ENCODE assay signal across 9 cellular contexts in genomic region chr18:76519156-76519549, GRCh38. TPM values are rescaled to one million over a fixed set of nuclear protein-coding genes. Genes with fewer than 3 reads are reported as not detected.
DNase-seq lines count a peak whose midpoint lies in the region; ATAC-seq and TF ChIP-seq lines count a peak whose summit lies in the region.
"Had no signal": no experiment of that assay in that cellular context is flagged by ENCODE, and none has a peak within 500 bp of the region (broad histone marks: within the 10 kb centered on the region; RNA-seq: fewer than 3 reads in every experiment).

No MANE protein-coding gene starts in this region.

- ATAC-seq in GM21367 (IDR thresholded peaks at IDR 0.05; ENCODE audit: unreplicated experiment) (no peak), HG02970 (IDR thresholded peaks at IDR 0.05; ENCODE audit: low FRiP score, unreplicated experiment) (no peak)

- H3K36me3 ChIP-seq in H7 (replicated peaks; ENCODE audit: control insufficient read depth, insufficient read depth, low read length), result no peaks in the 10 kb centered on the region
- no peaks in the 10 kb centered on the region for H3K36me3 ChIP-seq in cardiac muscle cell
- no peaks in the 10 kb centered on the region for H3K36me3 ChIP-seq in rectal smooth muscle tissue (ENCODE audit: control insufficient read depth, insufficient read depth, low read length)

- DNase-seq in H7, result peak; percentile 59
- DNase-seq in OCI-M2 (lab: John Stamatoyannopoulos, UW; ENCODE audit: unreplicated experiment), result peak; percentile 42
- peak; percentile 28 to 61 for DNase-seq in cardiac muscle cell (ENCODE audit: low read depth in 1 of 2, low spot score in 1 of 2)
- DNase-seq in SHP77 (lab: John Stamatoyannopoulos, UW), result no peak
- no peak for DNase-seq in globus pallidus (ENCODE audit: low spot score)
- DNase-seq: Kasumi-1 had no signal

- TF ChIP-seq CTCF in cardiac muscle cell (IDR thresholded peaks at IDR 0.05; ENCODE audit: low read depth, low read length), result no peak

- peaks cover 1% of the 10 kb centered on the region; the same call in 1 of the 2 replicates for H3K27me3 ChIP-seq in H7 (ENCODE audit: control insufficient read depth, insufficient read depth, low read length)
- H3K27me3 ChIP-seq in cardiac muscle cell, result no peaks in the 10 kb centered on the region
- H3K27me3 ChIP-seq in rectal smooth muscle tissue (ENCODE audit: control insufficient read depth, insufficient read depth, low read length), result no peaks in the 10 kb centered on the region

- no peak overlapping the region for H3K9ac ChIP-seq in rectal smooth muscle tissue (ENCODE audit: low read length)

- H3K27ac ChIP-seq in cardiac muscle cell (no peak overlapping the region), rectal smooth muscle tissue (ENCODE audit: low read depth, low read length) (peak overlapping the region; percentile 10)

- no peaks in the 10 kb centered on the region for H3K9me3 ChIP-seq in cardiac muscle cell (ENCODE audit: low read depth)

- H3K4me1 ChIP-seq in cardiac muscle cell (ENCODE audit: low read depth) (peaks cover 17% of the 10 kb centered on the region), rectal smooth muscle tissue (ENCODE audit: control insufficient read depth, insufficient read depth, low read length) (no peaks in the 10 kb centered on the region)

- H3K4me3 ChIP-seq in H7 (ENCODE audit: insufficient read depth, low read depth, low read length), result peak overlapping the region; percentile 35
- peak overlapping the region; percentile 19 for H3K4me3 ChIP-seq in cardiac muscle cell
- H3K4me3 ChIP-seq in rectal smooth muscle tissue (ENCODE audit: low read length), result no peak overlapping the region

RNA-seq across cellular contexts. Expression of gene ZNF516, which starts 24.1 kb away (rescaled TPM):
- 41.8 and 53.9 TPM in 2 replicates for total RNA-seq in H7 (2014; rRNA removed; shearing (Covaris generic))
- 44.7 and 78.6 TPM in 2 replicates for total RNA-seq in cardiac muscle cell
- polyA plus RNA-seq in cardiac muscle cell, result 17.0 and 26.2 TPM in 2 replicates

Comparison
In these comparisons a context has a peak if more than half of its experiments do, and no peak if none do; other contexts are left out.
1. DNase-seq: peak in H7 (single experiment), OCI-M2 (single experiment) and cardiac muscle cell (2 of 2); none in SHP77 (0 of 2) and globus pallidus (single experiment).